In genomic region chr2:32946314-32947075, GRCh38 we compare ENCODE assay signal across 8 cellular contexts. TPM values are rescaled to one million over a fixed set of nuclear protein-coding genes. Genes with fewer than 3 reads are reported as not detected.
DNase-seq lines count a peak whose midpoint lies in the region; ATAC-seq, FAIRE-seq and TF ChIP-seq lines count a peak whose summit lies in the region.

Gene LTBP1 (plus strand): TSS chr2:32946953. CDS start chr2:32947325, 372 bp downstream.

- H3K9me2 ChIP-seq in OCI-LY1 (ENCODE audit: low read depth, low read length) = no peaks in the 10 kb centered on the region

- H3K4me2 ChIP-seq in OCI-LY1 (ENCODE audit: low read length) = peak within 1 kb of the TSS; percentile 80

- peaks cover 0 to 21% (median 5%) of the 10 kb centered on the region in 7 donors for H3K9me3 Mint-ChIP-seq in CD14-positive monocyte
- no peaks in the 10 kb centered on the region for H3K9me3 Mint-ChIP-seq in activated T-helper 1 cell treated with anti-CD3 and anti-CD28 coated beads, Interleukin-12 subunit alpha, Interleukin-12 subunit beta, Interleukin-2, Interleukin-4 antibody, amounts not matched to agents 30 ng/mL and 10 ng/mL and 1 ng/mL, durations not matched to agents 14 hours and 24 hours and 36 hours
- no peaks in the 10 kb centered on the region for H3K9me3 Mint-ChIP-seq in natural killer cell treated with Interleukin-12 subunit alpha and Interleukin-12 subunit beta and Interleukin-15 and Interleukin-18, amount 100 ng/mL, for 72 hours

- H3K4me1 Mint-ChIP-seq in CD14-positive monocyte = peaks cover 18% of the 10 kb centered on the region
- H3K4me1 Mint-ChIP-seq in activated T-helper 1 cell treated with anti-CD3 and anti-CD28 coated beads, Interleukin-12 subunit alpha, Interleukin-12 subunit beta, Interleukin-2, Interleukin-4 antibody, amounts not matched to agents 30 ng/mL and 10 ng/mL and 1 ng/mL, durations not matched to agents 14 hours and 24 hours and 36 hours (ENCODE audit: low read depth) = peaks cover under 1% of the 10 kb centered on the region
- H3K4me1 Mint-ChIP-seq in natural killer cell treated with Interleukin-12 subunit alpha and Interleukin-12 subunit beta and Interleukin-15 and Interleukin-18, amount 100 ng/mL, for 72 hours (ENCODE audit: low read depth in 2 of 2) = peaks cover 3 to 4% of the 10 kb centered on the region in 2 donors

- H3K4me3 Mint-ChIP-seq in CD14-positive monocyte = peak within 1 kb of the TSS; percentile 79 to 92
- H3K4me3 Mint-ChIP-seq in activated T-helper 1 cell treated with anti-CD3 and anti-CD28 coated beads, Interleukin-12 subunit alpha, Interleukin-12 subunit beta, Interleukin-2, Interleukin-4 antibody, amounts not matched to agents 30 ng/mL and 10 ng/mL and 1 ng/mL, durations not matched to agents 14 hours and 24 hours and 36 hours = peak within 1 kb of the TSS; percentile 84
- H3K4me3 Mint-ChIP-seq in natural killer cell treated with Interleukin-12 subunit alpha and Interleukin-12 subunit beta and Interleukin-15 and Interleukin-18, amount 100 ng/mL, for 72 hours = peak within 1 kb of the TSS; percentile 78

- H3K4me1 ChIP-seq in OCI-LY1 (ENCODE audit: insufficient read depth, low read length, severe bottlenecking) (peaks cover 64% of the 10 kb centered on the region), subcutaneous abdominal adipose tissue (ENCODE audit: control insufficient read depth in 5 of 5, insufficient read depth in 5 of 5, low read length in 5 of 5) (peaks cover 0 to 18% (median 11%) of the 10 kb centered on the region in 5 donors)

- no peaks in the 10 kb centered on the region for H3K9me3 ChIP-seq in OCI-LY1 (ENCODE audit: low read length)
- H3K9me3 ChIP-seq in subcutaneous abdominal adipose tissue (ENCODE audit: control insufficient read depth in 5 of 5, low read length in 5 of 5) = no peaks in the 10 kb centered on the region

- H3K36me3 Mint-ChIP-seq in CD14-positive monocyte = peaks cover 5% of the 10 kb centered on the region in 2 donors
- H3K36me3 Mint-ChIP-seq in activated T-helper 1 cell treated with anti-CD3 and anti-CD28 coated beads, Interleukin-12 subunit alpha, Interleukin-12 subunit beta, Interleukin-2, Interleukin-4 antibody, amounts not matched to agents 30 ng/mL and 10 ng/mL and 1 ng/mL, durations not matched to agents 14 hours and 24 hours and 36 hours (ENCODE audit: low read depth) = no peaks in the 10 kb centered on the region
- no peaks in the 10 kb centered on the region for H3K36me3 Mint-ChIP-seq in natural killer cell treated with Interleukin-12 subunit alpha and Interleukin-12 subunit beta and Interleukin-15 and Interleukin-18, amount 100 ng/mL, for 72 hours

- no peak within 1 kb of the TSS for H2AFZ ChIP-seq in OCI-LY1 (ENCODE audit: low read length)

- H3K27me3 Mint-ChIP-seq in CD14-positive monocyte (ENCODE audit: low read depth in 3 of 3) = peaks cover 48 to 75% (median 63%) of the 10 kb centered on the region in 3 donors
- peaks cover 30% of the 10 kb centered on the region for H3K27me3 Mint-ChIP-seq in activated T-helper 1 cell treated with anti-CD3 and anti-CD28 coated beads, Interleukin-12 subunit alpha, Interleukin-12 subunit beta, Interleukin-2, Interleukin-4 antibody, amounts not matched to agents 30 ng/mL and 10 ng/mL and 1 ng/mL, durations not matched to agents 14 hours and 24 hours and 36 hours (ENCODE audit: insufficient read depth)
- peaks cover 11 to 12% of the 10 kb centered on the region in 2 donors for H3K27me3 Mint-ChIP-seq in natural killer cell treated with Interleukin-12 subunit alpha and Interleukin-12 subunit beta and Interleukin-15 and Interleukin-18, amount 100 ng/mL, for 72 hours

- no peaks in the 10 kb centered on the region for H3K27me3 ChIP-seq in OCI-LY1 (ENCODE audit: insufficient read depth, low read length)
- peaks cover 0 to 6% (median 0%) of the 10 kb centered on the region in 5 donors for H3K27me3 ChIP-seq in subcutaneous abdominal adipose tissue (ENCODE audit: control insufficient read depth in 5 of 5, insufficient read depth in 4 of 5, low read length in 5 of 5)

- H3F3A ChIP-seq in OCI-LY1 (ENCODE audit: insufficient read depth, low read length) = 0 out of 2 replicates have a peak, but pooled peaks cover 9% of the 10 kb centered on the region

- H3K4me3 ChIP-seq in OCI-LY1 (ENCODE audit: low read depth, low read length, poor library complexity, severe bottlenecking) (peak within 1 kb of the TSS; percentile 89), subcutaneous abdominal adipose tissue (ENCODE audit: low read depth in 1 of 5, low read length in 5 of 5) (peak within 1 kb of the TSS; percentile 70 to 83 (median 73))

- no peak for DNase-seq in CD14-positive monocyte (ENCODE audit: low spot score)
- DNase-seq in GM19239 (ENCODE audit: insufficient read length, low spot score) = peak; percentile 70
- peak; percentile 68 for DNase-seq in activated T-helper 1 cell treated with anti-CD3 and anti-CD28 coated beads, Interleukin-12 subunit alpha, Interleukin-12 subunit beta, Interleukin-2, Interleukin-4 antibody, amounts not matched to agents 30 ng/mL and 10 ng/mL and 1 ng/mL, durations not matched to agents 14 hours and 24 hours and 36 hours (ENCODE audit: low spot score)
- peak; percentile 34 for DNase-seq in fibroblast of the conjunctiva (ENCODE audit: low read depth)
- peak; percentile 68 for DNase-seq in natural killer cell treated with Interleukin-12 subunit alpha and Interleukin-12 subunit beta and Interleukin-15 and Interleukin-18, amount 100 ng/mL, for 72 hours (ENCODE audit: low spot score)

- H3K36me3 ChIP-seq in OCI-LY1 (ENCODE audit: insufficient read depth, low read length) (peaks cover 28% of the 10 kb centered on the region), subcutaneous abdominal adipose tissue (ENCODE audit: control insufficient read depth in 5 of 5, insufficient read depth in 5 of 5, low read length in 5 of 5) (no peaks in the 10 kb centered on the region)

- H3K27ac Mint-ChIP-seq in CD14-positive monocyte = no peak within 1 kb of the TSS
- H3K27ac Mint-ChIP-seq in activated T-helper 1 cell treated with anti-CD3 and anti-CD28 coated beads, Interleukin-12 subunit alpha, Interleukin-12 subunit beta, Interleukin-2, Interleukin-4 antibody, amounts not matched to agents 30 ng/mL and 10 ng/mL and 1 ng/mL, durations not matched to agents 14 hours and 24 hours and 36 hours = no peak within 1 kb of the TSS
- no peak within 1 kb of the TSS for H3K27ac Mint-ChIP-seq in natural killer cell treated with Interleukin-12 subunit alpha and Interleukin-12 subunit beta and Interleukin-15 and Interleukin-18, amount 100 ng/mL, for 72 hours

- FAIRE-seq in GM19239 (lab: Jason Lieb, UNC) = no peak

- TF ChIP-seq CTCF in CD14-positive monocyte (IDR thresholded peaks at IDR 0.05) = peak; percentile 69
- peak; percentile 98 for TF ChIP-seq CTCF in OCI-LY1 (IDR thresholded peaks at IDR 0.05; ENCODE audit: low read length)

- H3K27ac ChIP-seq in OCI-LY1 (ENCODE audit: low read depth, low read length, poor library complexity, severe bottlenecking) = peak within 1 kb of the TSS; percentile 83
- H3K27ac ChIP-seq in subcutaneous abdominal adipose tissue (ENCODE audit: low read depth, low read length) = peak within 1 kb of the TSS; percentile 35

- intact Hi-C loops in CD14-positive monocyte (cut with micrococcal nuclease) = loop anchor here in 1 of 2 donors (10.0 kb wide), 1 partner anchor 392 kb away; no protein-coding TSS in a partner anchor
- intact Hi-C loops in activated T-helper 1 cell treated with anti-CD3 and anti-CD28 coated beads, Interleukin-12 subunit alpha, Interleukin-12 subunit beta, Interleukin-2, Interleukin-4 antibody, amounts not matched to agents 30 ng/mL and 10 ng/mL and 1 ng/mL, durations not matched to agents 14 hours and 24 hours and 36 hours (cut with micrococcal nuclease) = loop anchor here (1.0 to 5.0 kb wide), 6 partner anchors 174 to 652 kb away; partner anchors contain the start of genes FAM98A and RASGRP3

- no peaks in the 10 kb centered on the region for H4K20me1 ChIP-seq in OCI-LY1 (ENCODE audit: insufficient read depth, low read length)

- H3K79me2 ChIP-seq in OCI-LY1 (ENCODE audit: insufficient read depth, low read length) = peaks cover 36% of the 10 kb centered on the region

- peak within 1 kb of the TSS; percentile 78 for H3K9ac ChIP-seq in OCI-LY1 (ENCODE audit: low read length)
- H3K9ac ChIP-seq in subcutaneous abdominal adipose tissue (ENCODE audit: low read length in 5 of 5) = peak within 1 kb of the TSS in 1 of 5 donors; percentile 17

- peak; percentile 71 for ATAC-seq in HG03354 (IDR thresholded peaks at IDR 0.05; ENCODE audit: poor library complexity, severe bottlenecking, unreplicated experiment)
- ATAC-seq in natural killer cell treated with Interleukin-12 subunit alpha and Interleukin-12 subunit beta and Interleukin-15 and Interleukin-18, amount 100 ng/mL, for 72 hours = peak; percentile 88 to 90

RNA-seq across cellular contexts. Expression of gene LTBP1, which starts in this region (rescaled TPM):
- under 1 TPM; 0.18 to 0.24 TPM for polyA plus RNA-seq in CD14-positive monocyte
- 0.12 and 0.26 TPM in 2 replicates for total RNA-seq in activated T-helper 1 cell treated with anti-CD3 and anti-CD28 coated beads, Interleukin-12 subunit alpha, Interleukin-12 subunit beta, Interleukin-2, Interleukin-4 antibody, amounts not matched to agents 30 ng/mL and 10 ng/mL and 1 ng/mL, durations not matched to agents 14 hours and 24 hours and 36 hours
- under 1 TPM; 0.39 to 0.76 TPM for total RNA-seq in natural killer cell treated with Interleukin-12 subunit alpha and Interleukin-12 subunit beta and Interleukin-15 and Interleukin-18, amount 100 ng/mL, for 72 hours

Comparison
In these comparisons a context has a peak if more than half of its experiments do, and no peak if none do; other contexts are left out.
1. Peak in DNase-seq in activated T-helper 1 cell treated with anti-CD3 and anti-CD28 coated beads, Interleukin-12 subunit alpha, Interleukin-12 subunit beta, Interleukin-2, Interleukin-4 antibody, amounts not matched to agents 30 ng/mL and 10 ng/mL and 1 ng/mL, durations not matched to agents 14 hours and 24 hours and 36 hours; RNA of the gene not detected or under 1 TPM.
2. Peak in DNase-seq and ATAC-seq in natural killer cell treated with Interleukin-12 subunit alpha and Interleukin-12 subunit beta and Interleukin-15 and Interleukin-18, amount 100 ng/mL, for 72 hours; RNA of the gene not detected or under 1 TPM.